ENCODE assay signal across 9 cellular contexts in the genomic region with DNA sequence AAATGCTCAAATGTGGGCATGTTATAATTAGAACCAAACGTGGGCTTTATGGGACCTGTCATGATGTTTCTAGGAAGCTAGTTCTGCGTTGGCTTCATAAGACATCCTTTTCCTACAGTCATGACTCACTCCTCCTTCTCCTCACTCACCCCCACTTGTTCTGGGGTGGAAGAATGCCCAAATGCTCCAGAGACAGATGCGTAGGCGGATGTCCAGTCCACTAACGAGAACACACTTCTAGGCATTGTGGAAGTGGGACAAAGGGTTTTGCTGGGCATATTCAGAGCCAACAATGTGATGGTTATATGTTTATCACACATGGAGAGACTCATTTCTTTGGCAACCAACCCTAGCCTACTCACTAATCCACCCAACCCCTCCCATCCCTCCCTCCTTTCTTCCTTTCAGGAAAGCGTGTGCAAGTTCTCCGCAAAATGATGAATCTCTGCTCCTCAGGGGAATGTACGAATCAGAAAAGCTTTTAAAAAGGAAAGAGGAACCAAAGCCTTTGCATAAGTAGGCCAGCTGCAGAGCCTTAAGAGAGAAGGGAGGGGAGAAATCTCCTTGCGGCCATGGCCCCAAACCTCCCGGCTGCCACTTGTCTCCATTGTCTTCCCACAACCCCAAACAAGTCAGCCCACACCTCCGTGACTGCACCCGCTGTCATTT.
DNase-seq lines count a peak whose midpoint lies in the region; ATAC-seq and TF ChIP-seq lines count a peak whose summit lies in the region.
"Had no signal": no experiment of that assay in that cellular context is flagged by ENCODE, and none has a peak within 500 bp of the region (broad histone marks: within the 10 kb centered on the region; RNA-seq: fewer than 3 reads in every experiment).

No MANE protein-coding gene starts in this region.

- no peak overlapping the region for H4K5ac ChIP-seq in mesendoderm (ENCODE audit: low read length)

- no peak overlapping the region for H2BK5ac ChIP-seq in mesendoderm (ENCODE audit: low read length)

- H4K20me1 ChIP-seq in osteoblast (ENCODE audit: insufficient read depth, low read length), result no peaks in the 10 kb centered on the region

- no peak overlapping the region for H3K18ac ChIP-seq in mesendoderm (ENCODE audit: low read length)

- no peak overlapping the region for H3K4me3 Mint-ChIP-seq in activated CD4-positive, alpha-beta T cell treated with anti-CD3 and anti-CD28 coated beads, Interleukin-2, amount 10 ng/mL, durations not matched to agents 24 days and 14 days

- H3K56ac ChIP-seq in mesendoderm (ENCODE audit: low read length), result no peak overlapping the region

- H2AK5ac ChIP-seq in mesendoderm (ENCODE audit: low read length), result no peak overlapping the region

- no peaks in the 10 kb centered on the region for H3K9me3 Mint-ChIP-seq in activated CD4-positive, alpha-beta T cell treated with anti-CD3 and anti-CD28 coated beads, Interleukin-2, amount 10 ng/mL, durations not matched to agents 24 days and 14 days

- no peak overlapping the region for H3K27ac Mint-ChIP-seq in activated CD4-positive, alpha-beta T cell treated with anti-CD3 and anti-CD28 coated beads, Interleukin-2, amount 10 ng/mL, durations not matched to agents 24 days and 14 days

- H3K4me1 Mint-ChIP-seq in activated CD4-positive, alpha-beta T cell treated with anti-CD3 and anti-CD28 coated beads, Interleukin-2, amount 10 ng/mL, durations not matched to agents 24 days and 14 days, result peaks cover 7% of the 10 kb centered on the region

- no peak overlapping the region for H2BK15ac ChIP-seq in mesendoderm (replicated peaks; ENCODE audit: low read depth)

- no peaks in the 10 kb centered on the region for H3K36me3 Mint-ChIP-seq in activated CD4-positive, alpha-beta T cell treated with anti-CD3 and anti-CD28 coated beads, Interleukin-2, amount 10 ng/mL, durations not matched to agents 24 days and 14 days (ENCODE audit: low read depth)

- peak overlapping the region; percentile 76 for H2AFZ ChIP-seq in osteoblast (ENCODE audit: low read length)

- H3K79me2 ChIP-seq in osteoblast (ENCODE audit: insufficient read depth, low read length) (no peaks in the 10 kb centered on the region), mesendoderm (ENCODE audit: control insufficient read depth, insufficient read depth, low read length) (no peaks in the 10 kb centered on the region)

- H3K79me1 ChIP-seq in mesendoderm (ENCODE audit: low read length), result no peaks in the 10 kb centered on the region

- H3K27ac ChIP-seq in osteoblast (ENCODE audit: low read depth, low read length) (peak overlapping the region; percentile 90), mesendoderm (ENCODE audit: low read depth, low read length) (no peak overlapping the region), WERI-Rb-1 (no peak overlapping the region)

- H3K4me2 ChIP-seq in osteoblast (ENCODE audit: insufficient read depth, low read length), result peak overlapping the region; percentile 88
- H3K4me2 ChIP-seq in mesendoderm (ENCODE audit: low read length), result no peak overlapping the region

- H2BK120ac ChIP-seq in mesendoderm (ENCODE audit: low read depth, low read length), result no peak overlapping the region

- TF ChIP-seq CTCF in fibroblast of mammary gland (conservative IDR thresholded peaks at IDR 0.05; ENCODE audit: control insufficient read depth, insufficient read depth, low read depth, low read length) (no peak), osteoblast (IDR thresholded peaks at IDR 0.05; ENCODE audit: extremely low read depth, low read depth, low read length) (no peak), WERI-Rb-1 (IDR thresholded peaks at IDR 0.05; ENCODE audit: low read depth, low read length) (no peak)

- WGBS in mesendoderm (ENCODE audit: extremely low coverage, insufficient coverage, low lambda C conversion rate), result no CpG with 5 or more reads among the region's 12 CpGs

- no peaks in the 10 kb centered on the region for H3K27me3 ChIP-seq in osteoblast (ENCODE audit: insufficient read depth, low read length)
- no peaks in the 10 kb centered on the region for H3K27me3 ChIP-seq in mesendoderm (ENCODE audit: insufficient read depth, low read length, poor library complexity)
- H3K27me3 ChIP-seq in WERI-Rb-1 (ENCODE audit: insufficient read depth, low read depth, severe bottlenecking), result no peaks in the 10 kb centered on the region

- no peak overlapping the region for H3K23ac ChIP-seq in mesendoderm (ENCODE audit: low read length)

- H3K4me3 ChIP-seq in fibroblast of mammary gland (ENCODE audit: control insufficient read depth, low read depth, low read length), result peak overlapping the region; percentile 20
- peak overlapping the region; percentile 66 for H3K4me3 ChIP-seq in osteoblast (ENCODE audit: insufficient read depth, low read length)
- H3K4me3 ChIP-seq in mesendoderm (ENCODE audit: low read length), result no peak overlapping the region
- H3K4me3 ChIP-seq in WERI-Rb-1 (ENCODE audit: low read depth, low read length), result no peak overlapping the region

- H3K9me3 ChIP-seq in osteoblast (ENCODE audit: low read depth, low read length) (no peaks in the 10 kb centered on the region), WERI-Rb-1 (ENCODE audit: severe bottlenecking) (no peaks in the 10 kb centered on the region)

- ATAC-seq in HG02943 (IDR thresholded peaks at IDR 0.05; ENCODE audit: low read depth, unreplicated experiment) (peak; percentile 59), SK-N-SH treated with all-trans-retinoic acid at 6 μM for 48 hours (peak; percentile 90)

- H3K9ac ChIP-seq in mesendoderm (ENCODE audit: low read length), result no peak overlapping the region

- H4K8ac ChIP-seq in mesendoderm (ENCODE audit: low read depth, low read length), result no peak overlapping the region

- H3K4ac ChIP-seq in mesendoderm (ENCODE audit: low read depth, low read length), result no peak overlapping the region

- H3K36me3 ChIP-seq in osteoblast (ENCODE audit: insufficient read depth, low read length), result no peaks in the 10 kb centered on the region
- no peaks in the 10 kb centered on the region for H3K36me3 ChIP-seq in mesendoderm (ENCODE audit: control insufficient read depth, insufficient read depth, low read length)
- H3K36me3 ChIP-seq in WERI-Rb-1, result no peaks in the 10 kb centered on the region

- H3K27me3 Mint-ChIP-seq in activated CD4-positive, alpha-beta T cell treated with anti-CD3 and anti-CD28 coated beads, Interleukin-2, amount 10 ng/mL, durations not matched to agents 24 days and 14 days, result peaks cover 6% of the 10 kb centered on the region

- H3K4me1 ChIP-seq in osteoblast (ENCODE audit: insufficient read depth, low read length) (peaks cover 44% of the 10 kb centered on the region), mesendoderm (ENCODE audit: control insufficient read depth, low read depth, low read length) (no peaks in the 10 kb centered on the region)

- intact Hi-C loops in activated CD4-positive, alpha-beta T cell treated with anti-CD3 and anti-CD28 coated beads, Interleukin-2, amount 10 ng/mL, durations not matched to agents 24 days and 14 days (cut with micrococcal nuclease), result no loop called here

- DNase-seq in activated CD4-positive, alpha-beta T cell treated with anti-CD3 and anti-CD28 coated beads for 48 hours, result peak; percentile 22
- no peak for DNase-seq in activated CD4-positive, alpha-beta T cell treated with anti-CD3 and anti-CD28 coated beads, Interleukin-2, amount 10 ng/mL, durations not matched to agents 24 days and 14 days
- DNase-seq in fibroblast of mammary gland (ENCODE audit: low read depth) (peak; percentile 100), osteoblast (ENCODE audit: insufficient read length, low spot score, missing footprints) (peak; percentile 38), mesendoderm (no peak), WERI-Rb-1 (no peak)
- DNase-seq: DND-41 had no signal

TF ChIP-seq in SK-N-SH treated with all-trans-retinoic acid at 6 μM for 48 hours, 23 proteins besides CTCF, POLR2A, EP300 and RAD21:
- TF ChIP-seq SNAI2 (CRISPR knock-in tag; IDR thresholded peaks at IDR 0.05), result no peak
- TF ChIP-seq BACH2 (CRISPR knock-in tag; IDR thresholded peaks at IDR 0.05; ENCODE audit: borderline replicate concordance), result no peak
- TF ChIP-seq ZNF565 (CRISPR knock-in tag; conservative IDR thresholded peaks at IDR 0.05; ENCODE audit: low read depth), result no peak
- TF ChIP-seq TOX (CRISPR knock-in tag; IDR thresholded peaks at IDR 0.05; ENCODE audit: borderline replicate concordance), result no peak
- TF ChIP-seq GLIS3 (CRISPR knock-in tag; IDR thresholded peaks at IDR 0.05), result no peak
- no peak for TF ChIP-seq ESRRG (CRISPR knock-in tag; IDR thresholded peaks at IDR 0.05)
- TF ChIP-seq ZFP3 (CRISPR knock-in tag; IDR thresholded peaks at IDR 0.05), result no peak

Comparison
In these comparisons a context has a peak if more than half of its experiments do, and no peak if none do; other contexts are left out.
1. DNase-seq: peak in activated CD4-positive, alpha-beta T cell treated with anti-CD3 and anti-CD28 coated beads for 48 hours (single experiment), fibroblast of mammary gland (single experiment) and osteoblast (single experiment); none in activated CD4-positive, alpha-beta T cell treated with anti-CD3 and anti-CD28 coated beads, Interleukin-2, amount 10 ng/mL, durations not matched to agents 24 days and 14 days (single experiment), mesendoderm (single experiment) and WERI-Rb-1 (single experiment).
2. H3K4me3 ChIP-seq: peak in fibroblast of mammary gland (single experiment) and osteoblast (single experiment); none in mesendoderm (single experiment) and WERI-Rb-1 (single experiment).